ENCODE assay signal across 1 cellular context in the genomic region with DNA sequence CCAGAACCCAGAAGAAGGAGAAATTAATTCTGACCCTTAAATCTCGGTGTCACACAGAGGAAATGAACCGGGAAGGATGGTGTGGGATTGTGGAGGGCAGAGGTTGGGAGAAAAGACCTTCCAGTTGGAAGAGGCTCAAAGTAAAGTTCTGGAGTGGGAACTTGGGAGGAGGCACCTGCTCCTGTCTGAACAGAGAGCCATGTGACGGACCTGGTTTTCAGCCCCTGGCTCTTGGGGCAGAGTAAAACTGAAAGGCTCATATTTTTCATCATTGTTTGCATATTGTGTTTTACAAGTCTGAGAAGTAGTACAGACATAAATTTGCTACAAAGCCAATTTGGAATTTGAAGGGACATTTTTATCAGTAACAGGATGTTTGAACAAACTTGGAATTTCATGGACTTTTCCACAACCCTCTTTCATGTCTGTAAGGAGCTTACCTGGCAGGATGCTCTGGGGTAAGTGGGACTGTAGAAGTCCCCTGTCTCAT.
TF ChIP-seq lines count a peak whose summit lies in the region.

No MANE protein-coding gene starts in this region.

TF ChIP-seq in HepG2, 621 proteins besides CTCF, POLR2A, EP300 and RAD21 (continued from another document and continues in another):
- TF ChIP-seq, protein P1, sequence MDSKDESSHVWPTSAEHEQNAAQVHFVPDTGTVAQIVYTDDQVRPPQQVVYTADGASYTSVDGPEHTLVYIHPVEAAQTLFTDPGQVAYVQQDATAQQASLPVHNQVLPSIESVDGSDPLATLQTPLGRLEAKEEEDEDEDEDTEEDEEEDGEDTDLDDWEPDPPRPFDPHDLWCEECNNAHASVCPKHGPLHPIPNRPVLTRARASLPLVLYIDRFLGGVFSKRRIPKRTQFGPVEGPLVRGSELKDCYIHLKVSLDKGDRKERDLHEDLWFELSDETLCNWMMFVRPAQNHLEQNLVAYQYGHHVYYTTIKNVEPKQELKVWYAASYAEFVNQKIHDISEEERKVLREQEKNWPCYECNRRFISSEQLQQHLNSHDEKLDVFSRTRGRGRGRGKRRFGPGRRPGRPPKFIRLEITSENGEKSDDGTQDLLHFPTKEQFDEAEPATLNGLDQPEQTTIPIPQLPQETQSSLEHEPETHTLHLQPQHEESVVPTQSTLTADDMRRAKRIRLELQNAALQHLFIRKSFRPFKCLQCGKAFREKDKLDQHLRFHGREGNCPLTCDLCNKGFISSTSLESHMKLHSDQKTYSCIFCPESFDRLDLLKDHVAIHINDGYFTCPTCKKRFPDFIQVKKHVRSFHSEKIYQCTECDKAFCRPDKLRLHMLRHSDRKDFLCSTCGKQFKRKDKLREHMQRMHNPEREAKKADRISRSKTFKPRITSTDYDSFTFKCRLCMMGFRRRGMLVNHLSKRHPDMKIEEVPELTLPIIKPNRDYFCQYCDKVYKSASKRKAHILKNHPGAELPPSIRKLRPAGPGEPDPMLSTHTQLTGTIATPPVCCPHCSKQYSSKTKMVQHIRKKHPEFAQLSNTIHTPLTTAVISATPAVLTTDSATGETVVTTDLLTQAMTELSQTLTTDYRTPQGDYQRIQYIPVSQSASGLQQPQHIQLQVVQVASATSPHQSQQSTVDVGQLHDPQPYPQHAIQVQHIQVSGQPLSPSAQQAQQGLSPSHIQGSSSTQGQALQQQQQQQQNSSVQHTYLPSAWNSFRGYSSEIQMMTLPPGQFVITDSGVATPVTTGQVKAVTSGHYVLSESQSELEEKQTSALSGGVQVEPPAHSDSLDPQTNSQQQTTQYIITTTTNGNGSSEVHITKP (CRISPR knock-in tag; IDR thresholded peaks at IDR 0.05; ENCODE audit: low read depth) = 0 out of 2 replicates have a peak, but pooled peaks have one; percentile 8
- TF ChIP-seq ZNF720 (CRISPR knock-in tag; IDR thresholded peaks at IDR 0.05) (no peak), IRF2 (CRISPR knock-in tag; IDR thresholded peaks at IDR 0.05) (0 out of 2 replicates have a peak, but pooled peaks have one; percentile 13), GATAD2A (CRISPR knock-in tag; IDR thresholded peaks at IDR 0.05) (peak; percentile 51; the same call in 1 of the 2 replicates), ZNF362 (CRISPR knock-in tag; IDR thresholded peaks at IDR 0.05; ENCODE audit: borderline replicate concordance) (no peak), ERF (CRISPR knock-in tag; IDR thresholded peaks at IDR 0.05) (0 out of 2 replicates have a peak, but pooled peaks have one; percentile 28), ZNF605 (CRISPR knock-in tag; IDR thresholded peaks at IDR 0.05) (0 out of 2 replicates have a peak, but pooled peaks have one; percentile 19), ZNF160 (CRISPR knock-in tag; IDR thresholded peaks at IDR 0.05) (no peak), ZNF333 (CRISPR knock-in tag; IDR thresholded peaks at IDR 0.05; ENCODE audit: borderline replicate concordance) (no peak), ZNF207 (IDR thresholded peaks at IDR 0.05; ENCODE audit: borderline replicate concordance) (no peak), SAP130 (CRISPR knock-in tag; IDR thresholded peaks at IDR 0.05; ENCODE audit: low read depth) (peak; percentile 49; the same call in 1 of the 2 replicates), PHF21A (CRISPR knock-in tag; IDR thresholded peaks at IDR 0.05) (peak; percentile 49; the same call in 1 of the 2 replicates), NBN (conservative IDR thresholded peaks at IDR 0.05) (no peak), THAP11 (CRISPR knock-in tag; IDR thresholded peaks at IDR 0.05) (0 out of 2 replicates have a peak, but pooled peaks have one; percentile 16), HNF1A (IDR thresholded peaks at IDR 0.05; ENCODE audit: low read depth) (no peak), HNF1A (CRISPR knock-in tag; IDR thresholded peaks at IDR 0.05; ENCODE audit: borderline replicate concordance) (peak; percentile 41; the same call in 1 of the 2 replicates), RBFOX2 (IDR thresholded peaks at IDR 0.05; ENCODE audit: low read depth, low read length) (no peak), TCF7 (IDR thresholded peaks at IDR 0.05; ENCODE audit: low read depth) (peak; percentile 73), HOXA7 (CRISPR knock-in tag; IDR thresholded peaks at IDR 0.05) (no peak), MED1 (CRISPR knock-in tag; IDR thresholded peaks at IDR 0.05) (peak; percentile 69), ARID5B (CRISPR knock-in tag; IDR thresholded peaks at IDR 0.05) (peak; percentile 69), RXRB (CRISPR knock-in tag; IDR thresholded peaks at IDR 0.05; ENCODE audit: borderline replicate concordance) (peak; percentile 71; the same call in 1 of the 2 replicates), PPARG (CRISPR knock-in tag; conservative IDR thresholded peaks at IDR 0.05) (peak; percentile 82), ARNTL (CRISPR knock-in tag; IDR thresholded peaks at IDR 0.05) (0 out of 2 replicates have a peak, but pooled peaks have one; percentile 10)
- TF ChIP-seq, protein P2, sequence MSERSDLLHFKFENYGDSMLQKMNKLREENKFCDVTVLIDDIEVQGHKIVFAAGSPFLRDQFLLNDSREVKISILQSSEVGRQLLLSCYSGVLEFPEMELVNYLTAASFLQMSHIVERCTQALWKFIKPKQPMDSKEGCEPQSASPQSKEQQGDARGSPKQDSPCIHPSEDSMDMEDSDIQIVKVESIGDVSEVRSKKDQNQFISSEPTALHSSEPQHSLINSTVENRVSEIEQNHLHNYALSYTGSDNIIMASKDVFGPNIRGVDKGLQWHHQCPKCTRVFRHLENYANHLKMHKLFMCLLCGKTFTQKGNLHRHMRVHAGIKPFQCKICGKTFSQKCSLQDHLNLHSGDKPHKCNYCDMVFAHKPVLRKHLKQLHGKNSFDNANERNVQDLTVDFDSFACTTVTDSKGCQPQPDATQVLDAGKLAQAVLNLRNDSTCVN (CRISPR knock-in tag; IDR thresholded peaks at IDR 0.05; ENCODE audit: borderline replicate concordance) = no peak
- TF ChIP-seq, protein P3, sequence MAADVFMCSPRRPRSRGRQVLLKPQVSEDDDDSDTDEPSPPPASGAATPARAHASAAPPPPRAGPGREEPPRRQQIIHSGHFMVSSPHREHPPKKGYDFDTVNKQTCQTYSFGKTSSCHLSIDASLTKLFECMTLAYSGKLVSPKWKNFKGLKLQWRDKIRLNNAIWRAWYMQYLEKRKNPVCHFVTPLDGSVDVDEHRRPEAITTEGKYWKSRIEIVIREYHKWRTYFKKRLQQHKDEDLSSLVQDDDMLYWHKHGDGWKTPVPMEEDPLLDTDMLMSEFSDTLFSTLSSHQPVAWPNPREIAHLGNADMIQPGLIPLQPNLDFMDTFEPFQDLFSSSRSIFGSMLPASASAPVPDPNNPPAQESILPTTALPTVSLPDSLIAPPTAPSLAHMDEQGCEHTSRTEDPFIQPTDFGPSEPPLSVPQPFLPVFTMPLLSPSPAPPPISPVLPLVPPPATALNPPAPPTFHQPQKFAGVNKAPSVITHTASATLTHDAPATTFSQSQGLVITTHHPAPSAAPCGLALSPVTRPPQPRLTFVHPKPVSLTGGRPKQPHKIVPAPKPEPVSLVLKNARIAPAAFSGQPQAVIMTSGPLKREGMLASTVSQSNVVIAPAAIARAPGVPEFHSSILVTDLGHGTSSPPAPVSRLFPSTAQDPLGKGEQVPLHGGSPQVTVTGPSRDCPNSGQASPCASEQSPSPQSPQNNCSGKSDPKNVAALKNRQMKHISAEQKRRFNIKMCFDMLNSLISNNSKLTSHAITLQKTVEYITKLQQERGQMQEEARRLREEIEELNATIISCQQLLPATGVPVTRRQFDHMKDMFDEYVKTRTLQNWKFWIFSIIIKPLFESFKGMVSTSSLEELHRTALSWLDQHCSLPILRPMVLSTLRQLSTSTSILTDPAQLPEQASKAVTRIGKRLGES (CRISPR knock-in tag; IDR thresholded peaks at IDR 0.05; ENCODE audit: borderline replicate concordance) = no peak
- TF ChIP-seq, protein P4, sequence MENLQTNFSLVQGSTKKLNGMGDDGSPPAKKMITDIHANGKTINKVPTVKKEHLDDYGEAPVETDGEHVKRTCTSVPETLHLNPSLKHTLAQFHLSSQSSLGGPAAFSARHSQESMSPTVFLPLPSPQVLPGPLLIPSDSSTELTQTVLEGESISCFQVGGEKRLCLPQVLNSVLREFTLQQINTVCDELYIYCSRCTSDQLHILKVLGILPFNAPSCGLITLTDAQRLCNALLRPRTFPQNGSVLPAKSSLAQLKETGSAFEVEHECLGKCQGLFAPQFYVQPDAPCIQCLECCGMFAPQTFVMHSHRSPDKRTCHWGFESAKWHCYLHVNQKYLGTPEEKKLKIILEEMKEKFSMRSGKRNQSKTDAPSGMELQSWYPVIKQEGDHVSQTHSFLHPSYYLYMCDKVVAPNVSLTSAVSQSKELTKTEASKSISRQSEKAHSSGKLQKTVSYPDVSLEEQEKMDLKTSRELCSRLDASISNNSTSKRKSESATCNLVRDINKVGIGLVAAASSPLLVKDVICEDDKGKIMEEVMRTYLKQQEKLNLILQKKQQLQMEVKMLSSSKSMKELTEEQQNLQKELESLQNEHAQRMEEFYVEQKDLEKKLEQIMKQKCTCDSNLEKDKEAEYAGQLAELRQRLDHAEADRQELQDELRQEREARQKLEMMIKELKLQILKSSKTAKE (CRISPR knock-in tag; IDR thresholded peaks at IDR 0.05; ENCODE audit: borderline replicate concordance) = 0 out of 2 replicates have a peak, but pooled peaks have one; percentile 28
